Comparison of ENCODE assay signal across 1 cellular context in genomic region chr3:17643691-17644090, GRCh38.
TF ChIP-seq lines count a peak whose summit lies in the region.

No MANE protein-coding gene starts in this region.

TF ChIP-seq in HepG2, 621 proteins besides CTCF, POLR2A, EP300 and RAD21 (continued from another document):
- TF ChIP-seq USF2 (IDR thresholded peaks at IDR 0.05; ENCODE audit: low read depth, low read length) (no peak), USF2 (CRISPR knock-in tag; IDR thresholded peaks at IDR 0.05; ENCODE audit: borderline replicate concordance) (no peak), JUN (CRISPR knock-in tag; IDR thresholded peaks at IDR 0.05) (no peak), PHF8 (CRISPR knock-in tag; IDR thresholded peaks at IDR 0.05) (no peak), ZNF546 (CRISPR knock-in tag; conservative IDR thresholded peaks at IDR 0.05) (no peak), ZNF652 (CRISPR knock-in tag; IDR thresholded peaks at IDR 0.05; ENCODE audit: borderline replicate concordance, low read depth) (no peak), NFRKB (IDR thresholded peaks at IDR 0.05) (no peak), ZNF121 (CRISPR knock-in tag; IDR thresholded peaks at IDR 0.05) (no peak)
